9 cellular contexts compared by ENCODE assay signal in genomic region chr12:26340649-26341048, GRCh38.
DNase-seq lines count a peak whose midpoint lies in the region; ATAC-seq, FAIRE-seq and TF ChIP-seq lines count a peak whose summit lies in the region.
"Had no signal": no experiment of that assay in that cellular context is flagged by ENCODE, and none has a peak within 500 bp of the region (broad histone marks: within the 10 kb centered on the region; RNA-seq: fewer than 3 reads in every experiment).

No MANE protein-coding gene starts in this region.

- H3K36me3 ChIP-seq in liver (ENCODE audit: control insufficient read depth in 4 of 4, insufficient read depth in 3 of 4, low read depth in 1 of 4, low read length in 3 of 4) (peaks cover 0 to 45% (median 29%) of the 10 kb centered on the region in 4 donors), HepG2 (replicated peaks in 1 of 2; ENCODE audit: control insufficient read depth in 1 of 2, insufficient read depth in 2 of 2, low read length in 2 of 2) (peaks cover 18 to 41% of the 10 kb centered on the region in 2 experiments)

- no peak overlapping the region for H3K4me3 ChIP-seq in liver (ENCODE audit: low read depth in 1 of 3, low read length in 3 of 3)
- H3K4me3 ChIP-seq in HepG2 (replicated peaks in 1 of 3; ENCODE audit: insufficient read depth in 1 of 3, low read depth in 2 of 3, low read length in 3 of 3): no peak overlapping the region
- no peak overlapping the region for H3K4me3 ChIP-seq in dorsolateral prefrontal cortex

- no peak for FAIRE-seq in HepG2 (lab: Jason Lieb, UNC)

- H3K4me2 ChIP-seq in HepG2 (ENCODE audit: low read depth, low read length): no peak overlapping the region
- H3K4me2 ChIP-seq: KMS-11 had no signal

- no peaks in the 10 kb centered on the region for H3K79me2 ChIP-seq in HepG2 (ENCODE audit: insufficient read depth, low read length)

- no peak for TF ChIP-seq EP300 in HepG2 (IDR thresholded peaks at IDR 0.05; ENCODE audit: low read depth in 2 of 2, low read length in 2 of 2)
- no peak for TF ChIP-seq EP300 in HepG2 (CRISPR knock-in tag; IDR thresholded peaks at IDR 0.05; ENCODE audit: borderline replicate concordance)

- 57% methylated on average over 1 of the region's 1 CpG for WGBS in liver
- WGBS in HepG2 (ENCODE audit: low lambda C conversion rate): 91% methylated on average over 1 of the region's 1 CpG

- no peaks in the 10 kb centered on the region for H4K20me1 ChIP-seq in HepG2 (ENCODE audit: insufficient read depth, low read length)

- H3K27me3 ChIP-seq in liver (ENCODE audit: control insufficient read depth in 4 of 4, insufficient read depth in 4 of 4, low read length in 3 of 4) (no peaks in the 10 kb centered on the region), HepG2 (ENCODE audit: control insufficient read depth in 1 of 2, insufficient read depth in 2 of 2, low read length in 2 of 2) (no peaks in the 10 kb centered on the region), dorsolateral prefrontal cortex (no peaks in the 10 kb centered on the region)

- no peaks in the 10 kb centered on the region for H3K4me1 ChIP-seq in liver (ENCODE audit: control insufficient read depth in 4 of 4, insufficient read depth in 4 of 4, low read length in 3 of 4)
- no peaks in the 10 kb centered on the region for H3K4me1 ChIP-seq in HepG2 (ENCODE audit: insufficient read depth, low read length)

- CTCF ChIA-PET in HepG2 (lab: Yijun Ruan, JAX; ENCODE audit: low intra/inter-chr PET ratio, low total read pairs): no interaction called here

- no peak for TF ChIP-seq CTCF in liver (IDR thresholded peaks at IDR 0.05; ENCODE audit: low read depth, low read length, missing input control)
- TF ChIP-seq CTCF in HepG2 (CRISPR knock-in tag; IDR thresholded peaks at IDR 0.05): no peak
- no peak for TF ChIP-seq CTCF in dorsolateral prefrontal cortex (IDR thresholded peaks at IDR 0.05 in 54 of 56, conservative IDR thresholded peaks at IDR 0.05 in 2 of 56; ENCODE audit: low read depth in 1 of 56, partially characterized antibody in 56 of 56)

- no peak overlapping the region for H3K9ac ChIP-seq in liver (ENCODE audit: low read depth in 1 of 2, low read length in 2 of 2)
- no peak overlapping the region for H3K9ac ChIP-seq in HepG2 (ENCODE audit: insufficient read depth, low read depth, low read length)
- H3K9ac ChIP-seq: KMS-11 had no signal

- TF ChIP-seq POLR2A in HepG2 (IDR thresholded peaks at IDR 0.05; ENCODE audit: insufficient read depth in 1 of 2, low read depth in 2 of 2, low read length in 2 of 2): no peak
- no peak for TF ChIP-seq POLR2A in erythroblast (IDR thresholded peaks at IDR 0.05; ENCODE audit: low read length)

- H3K27ac ChIP-seq in liver (ENCODE audit: low read depth in 1 of 2, low read length in 2 of 2) (no peak overlapping the region), HepG2 (ENCODE audit: extremely low read length, insufficient read depth, low read length) (no peak overlapping the region), dorsolateral prefrontal cortex (peak overlapping the region in 58 of 59 donors; percentile 8 to 97 (median 90))
- H3K27ac ChIP-seq: KMS-11 had no signal

- POLR2A ChIA-PET in HepG2 (lab: Yijun Ruan, JAX): no interaction called here

- H2AFZ ChIP-seq in HepG2 (ENCODE audit: low read length): no peak overlapping the region

- BruUV-seq in HepG2 (replicated peaks; lab: Mats Ljungman, UMichigan): no TSS peak

- no peaks in the 10 kb centered on the region for H3K9me3 ChIP-seq in liver (ENCODE audit: control insufficient read depth in 4 of 4, low read length in 3 of 4)
- H3K9me3 ChIP-seq in HepG2 (ENCODE audit: low read length): no peaks in the 10 kb centered on the region

- TF ChIP-seq RAD21 in liver (IDR thresholded peaks at IDR 0.05) (no peak), HepG2 (CRISPR knock-in tag; IDR thresholded peaks at IDR 0.05) (no peak)

- in situ Hi-C loops in HepG2 (cut with HindIII; ENCODE audit: extremely low pct_ligation_motif_present, low pct_unique_long_range_greater_than_20kb): no loop called here

- DNase-seq in HepG2 (ENCODE audit: low spot score) (no peak), dorsolateral prefrontal cortex (peak in 1 of 10 donors; percentile 30), dedifferentiated amniotic fluid mesenchymal stem cell (ENCODE audit: extremely low spot score) (no peak), mesenteric fat pad (ENCODE audit: low spot score) (no peak), erythroblast (lab: John Stamatoyannopoulos, UW) (no peak)

- intact Hi-C loops in HepG2 (cut with micrococcal nuclease; ENCODE audit: unreplicated experiment) (no loop called here), dorsolateral prefrontal cortex (cut with DNase I) (loop anchor here in 1 of 2 donors (5.0 kb wide), 1 partner anchor 138 kb away; no protein-coding TSS in a partner anchor)

- ATAC-seq in HepG2: no peak; the same call in 2 of the 3 replicates
- peak; percentile 64 for ATAC-seq in HG03469 (IDR thresholded peaks at IDR 0.05; ENCODE audit: unreplicated experiment)
- ATAC-seq in GM18519 (IDR thresholded peaks at IDR 0.05; ENCODE audit: low FRiP score, unreplicated experiment): no peak

TF ChIP-seq in liver, 16 proteins besides CTCF, POLR2A, EP300 and RAD21 (continues in another document):
- TF ChIP-seq, protein P1, sequence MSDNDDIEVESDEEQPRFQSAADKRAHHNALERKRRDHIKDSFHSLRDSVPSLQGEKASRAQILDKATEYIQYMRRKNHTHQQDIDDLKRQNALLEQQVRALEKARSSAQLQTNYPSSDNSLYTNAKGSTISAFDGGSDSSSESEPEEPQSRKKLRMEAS (IDR thresholded peaks at IDR 0.05): peak; percentile 17
- TF ChIP-seq REST (IDR thresholded peaks at IDR 0.05) (no peak), TAF1 (conservative IDR thresholded peaks at IDR 0.05) (no peak)

TF ChIP-seq in HepG2, 621 proteins besides CTCF, POLR2A, EP300 and RAD21 (continues in another document):
- TF ChIP-seq AGO2 (optimal IDR thresholded peaks at IDR 0.05; ENCODE audit: low read depth, low read length) (no peak), SYNCRIP (IDR thresholded peaks at IDR 0.05; ENCODE audit: insufficient read depth, low read depth, low read length) (no peak), ZFYVE20 (CRISPR knock-in tag; IDR thresholded peaks at IDR 0.05; ENCODE audit: borderline replicate concordance, low read depth) (no peak), ZNF746 (CRISPR knock-in tag; IDR thresholded peaks at IDR 0.05) (no peak), MYPOP (CRISPR knock-in tag; IDR thresholded peaks at IDR 0.05) (no peak), TP53 (CRISPR knock-in tag; conservative IDR thresholded peaks at IDR 0.05) (no peak)
- TF ChIP-seq, protein P2, sequence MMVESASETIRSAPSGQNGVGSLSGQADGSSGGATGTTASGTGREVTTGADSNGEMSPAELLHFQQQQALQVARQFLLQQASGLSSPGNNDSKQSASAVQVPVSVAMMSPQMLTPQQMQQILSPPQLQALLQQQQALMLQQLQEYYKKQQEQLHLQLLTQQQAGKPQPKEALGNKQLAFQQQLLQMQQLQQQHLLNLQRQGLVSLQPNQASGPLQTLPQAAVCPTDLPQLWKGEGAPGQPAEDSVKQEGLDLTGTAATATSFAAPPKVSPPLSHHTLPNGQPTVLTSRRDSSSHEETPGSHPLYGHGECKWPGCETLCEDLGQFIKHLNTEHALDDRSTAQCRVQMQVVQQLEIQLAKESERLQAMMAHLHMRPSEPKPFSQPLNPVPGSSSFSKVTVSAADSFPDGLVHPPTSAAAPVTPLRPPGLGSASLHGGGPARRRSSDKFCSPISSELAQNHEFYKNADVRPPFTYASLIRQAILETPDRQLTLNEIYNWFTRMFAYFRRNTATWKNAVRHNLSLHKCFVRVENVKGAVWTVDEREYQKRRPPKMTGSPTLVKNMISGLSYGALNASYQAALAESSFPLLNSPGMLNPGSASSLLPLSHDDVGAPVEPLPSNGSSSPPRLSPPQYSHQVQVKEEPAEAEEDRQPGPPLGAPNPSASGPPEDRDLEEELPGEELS (CRISPR knock-in tag; IDR thresholded peaks at IDR 0.05): no peak

Comparison
In these comparisons a context has a peak if more than half of its experiments do, and no peak if none do; other contexts are left out.
1. H3K27ac ChIP-seq: peak in dorsolateral prefrontal cortex (58 of 59); none in liver (0 of 2) and HepG2 (single experiment).